In the genomic region with DNA sequence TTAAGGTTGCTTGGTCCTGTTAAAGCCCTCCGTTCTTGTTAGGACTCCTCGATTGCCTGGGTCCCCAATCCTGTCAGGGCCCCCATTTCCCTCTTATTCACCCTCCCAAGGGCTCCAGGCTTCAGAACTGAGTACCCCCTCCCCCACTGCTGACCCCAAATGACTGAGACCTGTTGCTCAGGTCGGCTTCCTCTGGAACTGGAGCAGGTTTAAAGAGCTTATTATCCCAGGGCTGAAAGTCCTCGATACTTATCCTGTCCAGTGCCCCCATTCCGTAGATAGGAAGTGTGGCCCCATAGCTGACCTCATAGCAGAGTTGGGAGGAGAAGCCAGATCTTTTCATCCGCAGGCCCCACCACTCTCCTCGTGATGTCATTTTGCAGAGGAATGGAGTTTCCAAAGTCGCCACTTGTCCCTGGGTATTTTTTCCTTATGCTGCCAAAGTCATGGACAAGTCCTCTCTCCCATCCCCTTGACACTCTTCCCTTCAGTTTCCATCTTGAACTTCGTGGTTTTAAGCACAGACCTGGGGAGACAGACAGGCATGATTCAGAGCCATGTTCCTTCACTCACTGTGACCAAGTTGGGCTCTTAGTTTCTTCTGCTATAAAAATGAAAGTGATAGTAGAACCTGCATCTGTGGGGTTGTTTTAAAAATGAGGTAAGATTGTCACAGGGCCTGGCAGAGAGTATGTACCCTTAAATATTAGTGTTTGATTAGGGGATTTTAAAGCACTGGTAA, we compare ENCODE assay signal across 1 cellular context.
TF ChIP-seq lines count a peak whose summit lies in the region.

No MANE protein-coding gene starts in this region.

TF ChIP-seq in GM12878, 131 proteins besides CTCF, POLR2A, EP300 and RAD21 (continues in another document):
- TF ChIP-seq NFIC (IDR thresholded peaks at IDR 0.05; ENCODE audit: low read depth, low read length) (no peak), SP1 (IDR thresholded peaks at IDR 0.05; ENCODE audit: low read depth, low read length) (no peak), SUZ12 (IDR thresholded peaks at IDR 0.05; ENCODE audit: unreplicated experiment) (no peak), FOS (IDR thresholded peaks at IDR 0.05; ENCODE audit: borderline replicate concordance, extremely low read depth, insufficient read length) (no peak), ETV6 (conservative IDR thresholded peaks at IDR 0.05 in 1 of 2, IDR thresholded peaks at IDR 0.05 in 1 of 2; ENCODE audit: borderline replicate concordance in 1 of 2, low read depth in 1 of 2) (no peak), NR2C2 (IDR thresholded peaks at IDR 0.05; ENCODE audit: borderline replicate concordance, control insufficient read depth, insufficient read length, low read depth) (no peak), BACH1 (IDR thresholded peaks at IDR 0.05; ENCODE audit: borderline replicate concordance) (no peak), RUNX3 (IDR thresholded peaks at IDR 0.05; ENCODE audit: low read length) (peak; percentile 31; the same call in 1 of the 2 replicates), MEF2B (IDR thresholded peaks at IDR 0.05; ENCODE audit: partially characterized antibody, poor library complexity, severe bottlenecking) (peak; percentile 8), ZNF217 (IDR thresholded peaks at IDR 0.05) (no peak), SMAD5 (IDR thresholded peaks at IDR 0.05; ENCODE audit: low read depth) (no peak), KAT2A (conservative IDR thresholded peaks at IDR 0.05; ENCODE audit: control insufficient read depth, low read depth, low read length) (no peak), ZNF207 (IDR thresholded peaks at IDR 0.05; ENCODE audit: borderline replicate concordance) (no peak), TCF3 (IDR thresholded peaks at IDR 0.05; ENCODE audit: borderline replicate concordance, insufficient read depth, low read depth, low read length) (no peak), MEF2A (IDR thresholded peaks at IDR 0.05; ENCODE audit: insufficient read depth, low read depth, low read length) (no peak), ESRRA (IDR thresholded peaks at IDR 0.05; ENCODE audit: low read length) (no peak), LARP7 (IDR thresholded peaks at IDR 0.05) (no peak), BRCA1 (IDR thresholded peaks at IDR 0.05; ENCODE audit: low read depth, low read length) (no peak), SMC3 (IDR thresholded peaks at IDR 0.05; ENCODE audit: borderline replicate concordance, low read length) (no peak), POU2F2 (IDR thresholded peaks at IDR 0.05; ENCODE audit: borderline replicate concordance, low read depth, low read length) (no peak), PAX8 (IDR thresholded peaks at IDR 0.05) (0 out of 2 replicates have a peak, but pooled peaks have one; percentile 35), IRF3 (IDR thresholded peaks at IDR 0.05) (no peak), CREB1 (IDR thresholded peaks at IDR 0.05; ENCODE audit: low read depth) (no peak), USF1 (IDR thresholded peaks at IDR 0.05; ENCODE audit: borderline replicate concordance, extremely low read length, insufficient read depth, low read depth, low read length) (no peak), IRF4 (IDR thresholded peaks at IDR 0.05; ENCODE audit: low read depth, low read length) (no peak), WRNIP1 (IDR thresholded peaks at IDR 0.05; ENCODE audit: borderline replicate concordance, low read depth, low read length) (no peak), SREBF1 (IDR thresholded peaks at IDR 0.05; ENCODE audit: low read length) (no peak), ATF7 (IDR thresholded peaks at IDR 0.05; ENCODE audit: low read depth) (peak; percentile 93), FOXM1 (IDR thresholded peaks at IDR 0.05; ENCODE audit: low read depth, low read length) (no peak), RAD51 (IDR thresholded peaks at IDR 0.05) (peak; percentile 48; the same call in 1 of the 2 replicates), ZNF622 (IDR thresholded peaks at IDR 0.05) (no peak), TBL1XR1 (IDR thresholded peaks at IDR 0.05; ENCODE audit: low read depth, low read length) (no peak), POLR2AphosphoS5 (IDR thresholded peaks at IDR 0.05; ENCODE audit: low read length) (0 out of 2 replicates have a peak, but pooled peaks have one; percentile 38), BCL11A (IDR thresholded peaks at IDR 0.05; ENCODE audit: low read depth, low read length) (no peak), RFX5 (IDR thresholded peaks at IDR 0.05; ENCODE audit: low read depth, low read length) (no peak), TARDBP (IDR thresholded peaks at IDR 0.05; ENCODE audit: borderline replicate concordance) (no peak), ZBED1 (IDR thresholded peaks at IDR 0.05; ENCODE audit: borderline replicate concordance) (no peak), TAF1 (IDR thresholded peaks at IDR 0.05; ENCODE audit: borderline replicate concordance, low read depth, low read length) (0 out of 2 replicates have a peak, but pooled peaks have one; percentile 54), MXI1 (IDR thresholded peaks at IDR 0.05; ENCODE audit: low read depth, low read length) (peak; percentile 60; the same call in 1 of the 2 replicates), IKZF1 (conservative IDR thresholded peaks at IDR 0.05) (no peak)
- TF ChIP-seq, protein P1, sequence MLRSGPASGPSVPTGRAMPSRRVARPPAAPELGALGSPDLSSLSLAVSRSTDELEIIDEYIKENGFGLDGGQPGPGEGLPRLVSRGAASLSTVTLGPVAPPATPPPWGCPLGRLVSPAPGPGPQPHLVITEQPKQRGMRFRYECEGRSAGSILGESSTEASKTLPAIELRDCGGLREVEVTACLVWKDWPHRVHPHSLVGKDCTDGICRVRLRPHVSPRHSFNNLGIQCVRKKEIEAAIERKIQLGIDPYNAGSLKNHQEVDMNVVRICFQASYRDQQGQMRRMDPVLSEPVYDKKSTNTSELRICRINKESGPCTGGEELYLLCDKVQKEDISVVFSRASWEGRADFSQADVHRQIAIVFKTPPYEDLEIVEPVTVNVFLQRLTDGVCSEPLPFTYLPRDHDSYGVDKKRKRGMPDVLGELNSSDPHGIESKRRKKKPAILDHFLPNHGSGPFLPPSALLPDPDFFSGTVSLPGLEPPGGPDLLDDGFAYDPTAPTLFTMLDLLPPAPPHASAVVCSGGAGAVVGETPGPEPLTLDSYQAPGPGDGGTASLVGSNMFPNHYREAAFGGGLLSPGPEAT (IDR thresholded peaks at IDR 0.05; ENCODE audit: low read depth), result 0 out of 2 replicates have a peak, but pooled peaks have one; percentile 33
- TF ChIP-seq, protein P2, sequence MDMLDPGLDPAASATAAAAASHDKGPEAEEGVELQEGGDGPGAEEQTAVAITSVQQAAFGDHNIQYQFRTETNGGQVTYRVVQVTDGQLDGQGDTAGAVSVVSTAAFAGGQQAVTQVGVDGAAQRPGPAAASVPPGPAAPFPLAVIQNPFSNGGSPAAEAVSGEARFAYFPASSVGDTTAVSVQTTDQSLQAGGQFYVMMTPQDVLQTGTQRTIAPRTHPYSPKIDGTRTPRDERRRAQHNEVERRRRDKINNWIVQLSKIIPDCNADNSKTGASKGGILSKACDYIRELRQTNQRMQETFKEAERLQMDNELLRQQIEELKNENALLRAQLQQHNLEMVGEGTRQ (IDR thresholded peaks at IDR 0.05; ENCODE audit: borderline replicate concordance, low read depth, low read length), result no peak
- TF ChIP-seq, protein P3, sequence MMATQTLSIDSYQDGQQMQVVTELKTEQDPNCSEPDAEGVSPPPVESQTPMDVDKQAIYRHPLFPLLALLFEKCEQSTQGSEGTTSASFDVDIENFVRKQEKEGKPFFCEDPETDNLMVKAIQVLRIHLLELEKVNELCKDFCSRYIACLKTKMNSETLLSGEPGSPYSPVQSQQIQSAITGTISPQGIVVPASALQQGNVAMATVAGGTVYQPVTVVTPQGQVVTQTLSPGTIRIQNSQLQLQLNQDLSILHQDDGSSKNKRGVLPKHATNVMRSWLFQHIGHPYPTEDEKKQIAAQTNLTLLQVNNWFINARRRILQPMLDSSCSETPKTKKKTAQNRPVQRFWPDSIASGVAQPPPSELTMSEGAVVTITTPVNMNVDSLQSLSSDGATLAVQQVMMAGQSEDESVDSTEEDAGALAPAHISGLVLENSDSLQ (IDR thresholded peaks at IDR 0.05), result peak; percentile 77
- TF ChIP-seq, protein P4, sequence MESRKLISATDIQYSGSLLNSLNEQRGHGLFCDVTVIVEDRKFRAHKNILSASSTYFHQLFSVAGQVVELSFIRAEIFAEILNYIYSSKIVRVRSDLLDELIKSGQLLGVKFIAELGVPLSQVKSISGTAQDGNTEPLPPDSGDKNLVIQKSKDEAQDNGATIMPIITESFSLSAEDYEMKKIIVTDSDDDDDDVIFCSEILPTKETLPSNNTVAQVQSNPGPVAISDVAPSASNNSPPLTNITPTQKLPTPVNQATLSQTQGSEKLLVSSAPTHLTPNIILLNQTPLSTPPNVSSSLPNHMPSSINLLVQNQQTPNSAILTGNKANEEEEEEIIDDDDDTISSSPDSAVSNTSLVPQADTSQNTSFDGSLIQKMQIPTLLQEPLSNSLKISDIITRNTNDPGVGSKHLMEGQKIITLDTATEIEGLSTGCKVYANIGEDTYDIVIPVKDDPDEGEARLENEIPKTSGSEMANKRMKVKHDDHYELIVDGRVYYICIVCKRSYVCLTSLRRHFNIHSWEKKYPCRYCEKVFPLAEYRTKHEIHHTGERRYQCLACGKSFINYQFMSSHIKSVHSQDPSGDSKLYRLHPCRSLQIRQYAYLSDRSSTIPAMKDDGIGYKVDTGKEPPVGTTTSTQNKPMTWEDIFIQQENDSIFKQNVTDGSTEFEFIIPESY (IDR thresholded peaks at IDR 0.05), result no peak
- TF ChIP-seq, protein P5, sequence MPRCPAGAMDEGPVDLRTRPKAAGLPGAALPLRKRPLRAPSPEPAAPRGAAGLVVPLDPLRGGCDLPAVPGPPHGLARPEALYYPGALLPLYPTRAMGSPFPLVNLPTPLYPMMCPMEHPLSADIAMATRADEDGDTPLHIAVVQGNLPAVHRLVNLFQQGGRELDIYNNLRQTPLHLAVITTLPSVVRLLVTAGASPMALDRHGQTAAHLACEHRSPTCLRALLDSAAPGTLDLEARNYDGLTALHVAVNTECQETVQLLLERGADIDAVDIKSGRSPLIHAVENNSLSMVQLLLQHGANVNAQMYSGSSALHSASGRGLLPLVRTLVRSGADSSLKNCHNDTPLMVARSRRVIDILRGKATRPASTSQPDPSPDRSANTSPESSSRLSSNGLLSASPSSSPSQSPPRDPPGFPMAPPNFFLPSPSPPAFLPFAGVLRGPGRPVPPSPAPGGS (IDR thresholded peaks at IDR 0.05; ENCODE audit: borderline replicate concordance, insufficient read depth, low read depth, low read length, poor library complexity, severe bottlenecking), result no peak
- TF ChIP-seq, protein P6, sequence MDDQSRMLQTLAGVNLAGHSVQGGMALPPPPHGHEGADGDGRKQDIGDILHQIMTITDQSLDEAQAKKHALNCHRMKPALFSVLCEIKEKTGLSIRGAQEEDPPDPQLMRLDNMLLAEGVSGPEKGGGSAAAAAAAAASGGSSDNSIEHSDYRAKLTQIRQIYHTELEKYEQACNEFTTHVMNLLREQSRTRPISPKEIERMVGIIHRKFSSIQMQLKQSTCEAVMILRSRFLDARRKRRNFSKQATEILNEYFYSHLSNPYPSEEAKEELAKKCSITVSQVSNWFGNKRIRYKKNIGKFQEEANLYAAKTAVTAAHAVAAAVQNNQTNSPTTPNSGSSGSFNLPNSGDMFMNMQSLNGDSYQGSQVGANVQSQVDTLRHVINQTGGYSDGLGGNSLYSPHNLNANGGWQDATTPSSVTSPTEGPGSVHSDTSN (IDR thresholded peaks at IDR 0.05; ENCODE audit: insufficient replicate concordance, low read depth, low read length), result no peak
- TF ChIP-seq, protein P7, sequence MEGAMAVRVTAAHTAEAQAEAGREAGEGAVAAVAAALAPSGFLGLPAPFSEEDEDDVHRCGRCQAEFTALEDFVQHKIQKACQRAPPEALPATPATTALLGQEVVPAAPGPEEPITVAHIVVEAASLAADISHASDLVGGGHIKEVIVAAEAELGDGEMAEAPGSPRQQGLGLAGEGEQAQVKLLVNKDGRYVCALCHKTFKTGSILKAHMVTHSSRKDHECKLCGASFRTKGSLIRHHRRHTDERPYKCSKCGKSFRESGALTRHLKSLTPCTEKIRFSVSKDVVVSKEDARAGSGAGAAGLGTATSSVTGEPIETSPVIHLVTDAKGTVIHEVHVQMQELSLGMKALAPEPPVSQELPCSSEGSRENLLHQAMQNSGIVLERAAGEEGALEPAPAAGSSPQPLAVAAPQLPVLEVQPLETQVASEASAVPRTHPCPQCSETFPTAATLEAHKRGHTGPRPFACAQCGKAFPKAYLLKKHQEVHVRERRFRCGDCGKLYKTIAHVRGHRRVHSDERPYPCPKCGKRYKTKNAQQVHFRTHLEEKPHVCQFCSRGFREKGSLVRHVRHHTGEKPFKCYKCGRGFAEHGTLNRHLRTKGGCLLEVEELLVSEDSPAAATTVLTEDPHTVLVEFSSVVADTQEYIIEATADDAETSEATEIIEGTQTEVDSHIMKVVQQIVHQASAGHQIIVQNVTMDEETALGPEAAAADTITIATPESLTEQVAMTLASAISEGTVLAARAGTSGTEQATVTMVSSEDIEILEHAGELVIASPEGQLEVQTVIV (IDR thresholded peaks at IDR 0.05; ENCODE audit: borderline replicate concordance, partially characterized antibody), result no peak
